ENCODE assay signal across 13 cellular contexts in genomic region chr9:82354260-82354659, GRCh38.
DNase-seq lines count a peak whose midpoint lies in the region; ATAC-seq and TF ChIP-seq lines count a peak whose summit lies in the region.
"Had no signal": no experiment of that assay in that cellular context is flagged by ENCODE, and none has a peak within 500 bp of the region (broad histone marks: within the 10 kb centered on the region; RNA-seq: fewer than 3 reads in every experiment).

No MANE protein-coding gene starts in this region.

- no peak for ATAC-seq in HG02870 (IDR thresholded peaks at IDR 0.05; ENCODE audit: unreplicated experiment)
- ATAC-seq: effector memory CD8-positive, alpha-beta T cell had no signal

- intact Hi-C loops in thyroid gland (cut with DNase I): no loop called here

- TF ChIP-seq POLR2A in thyroid gland (IDR thresholded peaks at IDR 0.05): no peak

- H3K27me3 ChIP-seq in ACC112 (ENCODE audit: insufficient read depth, low read length): no peaks in the 10 kb centered on the region
- H3K27me3 ChIP-seq in thyroid gland: no peaks in the 10 kb centered on the region

- H3K4me3 ChIP-seq in ACC112 (ENCODE audit: low read depth, low read length) (no peak overlapping the region), astrocyte of the cerebellum (ENCODE audit: low read depth, low read length) (no peak overlapping the region), foreskin fibroblast (ENCODE audit: low read depth in 1 of 2, low read length in 2 of 2) (no peak overlapping the region), thyroid gland (replicated peaks in 1 of 3) (no peak overlapping the region)
- H3K4me3 ChIP-seq: thoracic aorta had no signal

- no peaks in the 10 kb centered on the region for H3K79me2 ChIP-seq in ACC112 (ENCODE audit: control insufficient read depth, insufficient read depth, low read length, unreplicated experiment)

- 83 to 87% methylated on average over 2 of the region's 2 CpGs for whole genome bisulfite sequencing in thyroid gland, 2 donors

- DNase-seq in HS-5 (ENCODE audit: low read depth): peak; percentile 71
- DNase-seq in astrocyte of the cerebellum (ENCODE audit: low read depth): peak; percentile 37
- DNase-seq in foreskin fibroblast: peak; percentile 89
- no peak for DNase-seq in effector CD4-positive, alpha-beta T cell
- no peak for DNase-seq in thyroid gland
- DNase-seq in anterior cingulate cortex (lab: John Stamatoyannopoulos, UW): no peak
- DNase-seq: activated CD4-positive, alpha-beta T cell treated with anti-CD3 and anti-CD28 coated beads for 1 hour; effector memory CD8-positive, alpha-beta T cell; NCI-H1105 treated with DMSO at 0.1 percent for 48 hours; stimulated activated CD4-positive, alpha-beta T cell treated with anti-CD3 and anti-CD28 coated beads, Interleukin-12 subunit alpha, Interleukin-12 subunit beta, amount 100 ng/mL, for 4 hours had no signal

- no peaks in the 10 kb centered on the region for H3K36me3 ChIP-seq in ACC112 (ENCODE audit: insufficient read depth, low read length)
- no peaks in the 10 kb centered on the region for H3K36me3 ChIP-seq in thyroid gland
- H3K36me3 ChIP-seq: thoracic aorta had no signal

- peaks cover 17% of the 10 kb centered on the region for H3K4me1 ChIP-seq in ACC112 (ENCODE audit: control insufficient read depth, insufficient read depth, low read length, unreplicated experiment)
- H3K4me1 ChIP-seq in thyroid gland: no peaks in the 10 kb centered on the region

- H3K27ac ChIP-seq in ACC112 (ENCODE audit: low read depth, low read length): peak overlapping the region; percentile 66
- H3K27ac ChIP-seq in thyroid gland: no peak overlapping the region
- H3K27ac ChIP-seq: thoracic aorta had no signal

- no peaks in the 10 kb centered on the region for H3K9me3 ChIP-seq in thyroid gland
- H3K9me3 ChIP-seq: thoracic aorta had no signal

- in situ Hi-C loops in astrocyte of the cerebellum (cut with HindIII; ENCODE audit: low sequenced_read_pairs): no loop called here

- TF ChIP-seq CTCF in astrocyte of the cerebellum (IDR thresholded peaks at IDR 0.05; ENCODE audit: low read depth, low read length, missing control alignments): no peak
- TF ChIP-seq CTCF in foreskin fibroblast (IDR thresholded peaks at IDR 0.05; ENCODE audit: low read depth, low read length): no peak
- TF ChIP-seq CTCF in thyroid gland (IDR thresholded peaks at IDR 0.05): no peak

- H2AFZ ChIP-seq in ACC112 (ENCODE audit: low read length, unreplicated experiment): no peak overlapping the region

Comparison
In these comparisons a context has a peak if more than half of its experiments do, and no peak if none do; other contexts are left out.
1. DNase-seq: peak in HS-5 (single experiment), astrocyte of the cerebellum (single experiment) and foreskin fibroblast (2 of 2); none in effector CD4-positive, alpha-beta T cell (single experiment), thyroid gland (0 of 2) and anterior cingulate cortex (0 of 58).